ENCODE assay signal across 1 cellular context in genomic region chr11:18245396-18245795, GRCh38.
TF ChIP-seq lines count a peak whose summit lies in the region.

No MANE protein-coding gene starts in this region.

TF ChIP-seq in GM12878, 131 proteins besides CTCF, POLR2A, EP300 and RAD21:
- TF ChIP-seq BRCA1 (IDR thresholded peaks at IDR 0.05; ENCODE audit: low read depth, low read length) (no peak), SIN3A (IDR thresholded peaks at IDR 0.05; ENCODE audit: low read depth, low read length) (no peak), NFYA (IDR thresholded peaks at IDR 0.05; ENCODE audit: borderline replicate concordance, low read depth, low read length) (no peak), ZNF24 (IDR thresholded peaks at IDR 0.05) (no peak), SREBF2 (IDR thresholded peaks at IDR 0.05; ENCODE audit: low read length) (no peak), ATF7 (IDR thresholded peaks at IDR 0.05; ENCODE audit: low read depth) (no peak), E4F1 (IDR thresholded peaks at IDR 0.05; ENCODE audit: borderline replicate concordance, partially characterized antibody) (no peak), BCL3 (IDR thresholded peaks at IDR 0.05; ENCODE audit: borderline replicate concordance, insufficient read depth, low read depth, low read length, poor library complexity, severe bottlenecking) (no peak), MEF2B (IDR thresholded peaks at IDR 0.05; ENCODE audit: partially characterized antibody, poor library complexity, severe bottlenecking) (no peak), MTA3 (IDR thresholded peaks at IDR 0.05; ENCODE audit: borderline replicate concordance, low read length) (no peak), USF2 (IDR thresholded peaks at IDR 0.05; ENCODE audit: borderline replicate concordance, low read depth, low read length) (no peak), CHD1 (IDR thresholded peaks at IDR 0.05; ENCODE audit: low read depth, low read length) (no peak), SP1 (IDR thresholded peaks at IDR 0.05; ENCODE audit: low read depth, low read length) (no peak), MXI1 (IDR thresholded peaks at IDR 0.05; ENCODE audit: low read depth, low read length) (no peak), IRF3 (IDR thresholded peaks at IDR 0.05) (no peak), PRDM15 (CRISPR knock-in tag; IDR thresholded peaks at IDR 0.05) (no peak), PAX5 (IDR thresholded peaks at IDR 0.05; ENCODE audit: borderline replicate concordance, low read depth, low read length) (no peak), TARDBP (IDR thresholded peaks at IDR 0.05; ENCODE audit: borderline replicate concordance) (no peak), ZBTB11 (CRISPR knock-in tag; IDR thresholded peaks at IDR 0.05) (no peak)
